ENCODE assay signal across 13 cellular contexts in genomic region chr11:72012897-72013721, GRCh38. TPM values are rescaled to one million over a fixed set of nuclear protein-coding genes. Genes with fewer than 3 reads are reported as not detected.
DNase-seq lines count a peak whose midpoint lies in the region; ATAC-seq, FAIRE-seq and TF ChIP-seq lines count a peak whose summit lies in the region.
"Had no signal": no experiment of that assay in that cellular context is flagged by ENCODE, and none has a peak within 500 bp of the region (broad histone marks: within the 10 kb centered on the region; RNA-seq: fewer than 3 reads in every experiment).

No MANE protein-coding gene starts in this region.

- no peaks in the 10 kb centered on the region for H3K9me2 ChIP-seq in GM23338 (ENCODE audit: insufficient read depth)

- DNase-seq in H54 (ENCODE audit: insufficient read length, low spot score) (peak; percentile 91), bronchial epithelial cell (ENCODE audit: low read depth) (peak; percentile 21), RKO (ENCODE audit: low spot score) (no peak), smooth muscle cell (lab: John Stamatoyannopoulos, UW; ENCODE audit: unreplicated experiment) (no peak), GM23338 (ENCODE audit: low spot score) (no peak)
- DNase-seq: HCEC 1CT, Kasumi-1, retina, T-helper 1 cell had no signal

- no peak overlapping the region for H3K4me3 Mint-ChIP-seq in stimulated activated memory B cell treated with anti-CD40 and anti-IgM and Interleukin-4, amounts not matched to agents 10 μg/mL and 1 μg/mL and 100 μg/mL, for 72 hours
- no peak overlapping the region for H3K4me3 Mint-ChIP-seq in GM23338
- H3K4me3 Mint-ChIP-seq: dendritic cell treated with granulocyte-macrophage colony-stimulating factor and Interleukin-4, amounts not matched to agents 40 ng/mL and 50 ng/mL, for 4 days had no signal

- H3K4me3 ChIP-seq in bronchial epithelial cell (ENCODE audit: low read depth, low read length) (no peak overlapping the region), smooth muscle cell (no peak overlapping the region), GM23338 (no peak overlapping the region)

- H3K27me3 Mint-ChIP-seq in stimulated activated memory B cell treated with anti-CD40 and anti-IgM and Interleukin-4, amounts not matched to agents 10 μg/mL and 1 μg/mL and 100 μg/mL, for 72 hours, result no peaks in the 10 kb centered on the region
- peaks cover 23% of the 10 kb centered on the region for H3K27me3 Mint-ChIP-seq in GM23338 (ENCODE audit: insufficient read depth, low read depth, poor library complexity)
- H3K27me3 Mint-ChIP-seq: dendritic cell treated with granulocyte-macrophage colony-stimulating factor and Interleukin-4, amounts not matched to agents 40 ng/mL and 50 ng/mL, for 4 days had no signal

- TF ChIP-seq CTCF in bronchial epithelial cell (IDR thresholded peaks at IDR 0.05; ENCODE audit: insufficient read depth, low read length, severe bottlenecking) (no peak), smooth muscle cell (IDR thresholded peaks at IDR 0.05; ENCODE audit: borderline replicate concordance, insufficient read depth, poor library complexity, severe bottlenecking) (no peak), GM23338 (conservative IDR thresholded peaks at IDR 0.05; ENCODE audit: low read depth in 2 of 2) (no peak)

- H3K36me3 Mint-ChIP-seq in stimulated activated memory B cell treated with anti-CD40 and anti-IgM and Interleukin-4, amounts not matched to agents 10 μg/mL and 1 μg/mL and 100 μg/mL, for 72 hours, result peaks cover 61% of the 10 kb centered on the region
- H3K36me3 Mint-ChIP-seq in GM23338 (ENCODE audit: low read depth), result peaks cover 90% of the 10 kb centered on the region

- H3K9ac ChIP-seq in smooth muscle cell (ENCODE audit: low read depth), result no peak overlapping the region

- no peak for TF ChIP-seq POLR2A in H54 (IDR thresholded peaks at IDR 0.05; ENCODE audit: low read depth, low read length)

- H3K27ac ChIP-seq in layer of hippocampus (ENCODE audit: low read depth, low read length) (peak overlapping the region; percentile 56), smooth muscle cell (ENCODE audit: low read depth) (no peak overlapping the region), GM23338 (ENCODE audit: low read depth) (no peak overlapping the region)

- H3K9me3 Mint-ChIP-seq in stimulated activated memory B cell treated with anti-CD40 and anti-IgM and Interleukin-4, amounts not matched to agents 10 μg/mL and 1 μg/mL and 100 μg/mL, for 72 hours, result no peaks in the 10 kb centered on the region
- H3K9me3 Mint-ChIP-seq in GM23338, result no peaks in the 10 kb centered on the region
- H3K9me3 Mint-ChIP-seq: dendritic cell treated with granulocyte-macrophage colony-stimulating factor and Interleukin-4, amounts not matched to agents 40 ng/mL and 50 ng/mL, for 4 days had no signal

- FAIRE-seq in H54 (lab: Jason Lieb, UNC), result peak; percentile 73
- FAIRE-seq in bronchial epithelial cell (lab: Jason Lieb, UNC), result no peak

- H3K36me3 ChIP-seq in bronchial epithelial cell (ENCODE audit: control insufficient read depth, insufficient read depth, low read length) (peaks cover 76% of the 10 kb centered on the region), smooth muscle cell (ENCODE audit: low read depth) (peaks cover 5% of the 10 kb centered on the region), GM23338 (ENCODE audit: insufficient read depth) (peaks cover 15% of the 10 kb centered on the region)

- H4K20me1 ChIP-seq in smooth muscle cell (ENCODE audit: low read depth) (peaks cover 47% of the 10 kb centered on the region), GM23338 (replicated peaks; ENCODE audit: insufficient read depth) (peaks cover 18% of the 10 kb centered on the region)

- ATAC-seq in stimulated activated memory B cell treated with anti-CD40 and anti-IgM and Interleukin-4, amounts not matched to agents 10 μg/mL and 1 μg/mL and 100 μg/mL, for 72 hours, result no peak
- no peak for ATAC-seq in GM23338
- ATAC-seq in GM18511 (IDR thresholded peaks at IDR 0.05; ENCODE audit: unreplicated experiment), result no peak

- H2AFZ ChIP-seq in smooth muscle cell (ENCODE audit: low read depth) (no peak overlapping the region), GM23338 (no peak overlapping the region)

- H3K79me2 ChIP-seq in smooth muscle cell (ENCODE audit: low read depth) (peaks cover 6% of the 10 kb centered on the region), GM23338 (replicated peaks; ENCODE audit: insufficient read depth) (no peaks in the 10 kb centered on the region)

- H3F3A ChIP-seq in smooth muscle cell (ENCODE audit: low read depth) (no peaks in the 10 kb centered on the region), GM23338 (replicated peaks; ENCODE audit: low read depth) (0 out of 2 replicates have a peak, but pooled peaks cover 3% of the 10 kb centered on the region)

- peaks cover 7% of the 10 kb centered on the region for H3K4me1 Mint-ChIP-seq in stimulated activated memory B cell treated with anti-CD40 and anti-IgM and Interleukin-4, amounts not matched to agents 10 μg/mL and 1 μg/mL and 100 μg/mL, for 72 hours
- no peaks in the 10 kb centered on the region; the same call in 2 of the 3 replicates for H3K4me1 Mint-ChIP-seq in GM23338

- H3K4me2 ChIP-seq in smooth muscle cell (no peak overlapping the region), GM23338 (no peak overlapping the region)

- H3K4me1 ChIP-seq in smooth muscle cell (ENCODE audit: low read depth) (no peaks in the 10 kb centered on the region), GM23338 (ENCODE audit: insufficient read depth) (no peaks in the 10 kb centered on the region)

- H3K27me3 ChIP-seq in bronchial epithelial cell (ENCODE audit: control insufficient read depth, insufficient read depth, low read length) (no peaks in the 10 kb centered on the region), layer of hippocampus (ENCODE audit: control insufficient read depth, insufficient read depth, low read length) (no peaks in the 10 kb centered on the region), smooth muscle cell (ENCODE audit: low read depth) (no peaks in the 10 kb centered on the region), GM23338 (ENCODE audit: insufficient read depth) (no peaks in the 10 kb centered on the region)

- H3K9me3 ChIP-seq in smooth muscle cell (replicated peaks; ENCODE audit: low read depth), result no peaks in the 10 kb centered on the region

- peak overlapping the region; percentile 24 for H3K27ac Mint-ChIP-seq in stimulated activated memory B cell treated with anti-CD40 and anti-IgM and Interleukin-4, amounts not matched to agents 10 μg/mL and 1 μg/mL and 100 μg/mL, for 72 hours
- no peak overlapping the region for H3K27ac Mint-ChIP-seq in GM23338

- 96% methylated on average over 33 of the region's 33 CpGs for WGBS in smooth muscle cell (ENCODE audit: low lambda C conversion rate)

TF ChIP-seq in GM23338, 12 proteins besides CTCF, POLR2A, EP300 and RAD21 (continues in another document):
- TF ChIP-seq JUNB (IDR thresholded peaks at IDR 0.05; ENCODE audit: unreplicated experiment) (no peak), EZH2phosphoT487 (IDR thresholded peaks at IDR 0.05; ENCODE audit: unreplicated experiment) (no peak)

RNA-seq across cellular contexts. Expression of gene IL18BP, which starts 14.4 kb away (rescaled TPM):
- total RNA-seq in bronchial epithelial cell (1.4 and 2.1 TPM in 2 replicates), smooth muscle cell (4.5 and 10.5 TPM in 2 replicates)
- polyA plus RNA-seq in smooth muscle cell (0.55 and 4.6 TPM in 2 replicates), GM23338 (2016; fragmentation: Nextera tagmentation; extraction: Ambion mirVana) (3.7 and 3.8 TPM in 2 replicates)
- 5.2 and 11.2 TPM in 2 replicates for total RNA-seq in GM23338 (2014; rRNA removed; shearing (Covaris generic))

Comparison
In these comparisons a context has a peak if more than half of its experiments do, and no peak if none do; other contexts are left out.
1. DNase-seq: peak in H54 (single experiment) and bronchial epithelial cell (single experiment); none in RKO (single experiment), smooth muscle cell (single experiment) and GM23338 (single experiment).